Comparison of ENCODE assay signal across 1 cellular context in genomic region chr9:125189361-125190289, GRCh38.
TF ChIP-seq lines count a peak whose summit lies in the region.

TSS of gene PPP6C (minus strand) at chr9:125189803. CDS start at chr9:125189718, 85 bp downstream.

TF ChIP-seq in K562, 482 proteins besides CTCF, POLR2A, EP300 and RAD21 (continued from another document and continues in another):
- TF ChIP-seq ZNF407 (IDR thresholded peaks at IDR 0.05; ENCODE audit: low read depth) (peak; percentile 100), ZBTB1 (CRISPR knock-in tag; IDR thresholded peaks at IDR 0.05; ENCODE audit: borderline replicate concordance, low read depth) (peak; percentile 64; the same call in 1 of the 2 replicates), E2F5 (CRISPR knock-in tag; IDR thresholded peaks at IDR 0.05) (no peak), ARNT (IDR thresholded peaks at IDR 0.05) (peak in 1 of 2 experiments; percentile 65; a peak in 2 of 4 replicates), NR4A1 (CRISPR knock-in tag; IDR thresholded peaks at IDR 0.05) (no peak), NR4A1 (tag; IDR thresholded peaks at IDR 0.05) (no peak), GABPA (tag; conservative IDR thresholded peaks at IDR 0.05; ENCODE audit: low read depth) (peak; percentile 96), RB1 (IDR thresholded peaks at IDR 0.05; ENCODE audit: low read depth) (peak; percentile 97), ATF3 (IDR thresholded peaks at IDR 0.05) (no peak), ATF3 (CRISPR knock-in tag; conservative IDR thresholded peaks at IDR 0.05) (peak; percentile 56; the same call in 1 of the 2 replicates), SETDB1 (IDR thresholded peaks at IDR 0.05; ENCODE audit: low read length) (no peak), STAT5B (CRISPR knock-in tag; IDR thresholded peaks at IDR 0.05) (no peak), ZNF561 (CRISPR knock-in tag; conservative IDR thresholded peaks at IDR 0.05) (no peak), TRIM24 (IDR thresholded peaks at IDR 0.05) (no peak), TAF1 (IDR thresholded peaks at IDR 0.05; ENCODE audit: control insufficient read depth, extremely low read depth, insufficient read depth, low read length, severe bottlenecking) (peak; percentile 65), ZKSCAN3 (CRISPR knock-in tag; IDR thresholded peaks at IDR 0.05) (no peak), PHB2 (IDR thresholded peaks at IDR 0.05; ENCODE audit: low read depth) (no peak), KLF13 (tag; IDR thresholded peaks at IDR 0.05; ENCODE audit: borderline replicate concordance, low read depth) (no peak), ZNF699 (CRISPR knock-in tag; IDR thresholded peaks at IDR 0.05; ENCODE audit: insufficient replicate concordance) (no peak), BRD4 (IDR thresholded peaks at IDR 0.05) (no peak), TGIF2 (CRISPR knock-in tag; IDR thresholded peaks at IDR 0.05) (no peak), CXXC5 (CRISPR knock-in tag; IDR thresholded peaks at IDR 0.05) (peak; percentile 98), PHF21A (IDR thresholded peaks at IDR 0.05; ENCODE audit: borderline replicate concordance, low read depth) (no peak), CBX2 (IDR thresholded peaks at IDR 0.05; ENCODE audit: insufficient read depth, low read length, poor library complexity, severe bottlenecking) (no peak), ZNF77 (CRISPR knock-in tag; IDR thresholded peaks at IDR 0.05) (no peak), E4F1 (CRISPR knock-in tag; IDR thresholded peaks at IDR 0.05; ENCODE audit: borderline replicate concordance) (no peak), SMC3 (conservative IDR thresholded peaks at IDR 0.05; ENCODE audit: insufficient read depth, low read depth, low read length) (peak; percentile 40), TFAM (CRISPR knock-in tag; conservative IDR thresholded peaks at IDR 0.05) (no peak), POLR3G (IDR thresholded peaks at IDR 0.05; ENCODE audit: extremely low read depth, insufficient read length, insufficient replicate concordance) (no peak), ZBTB7A (IDR thresholded peaks at IDR 0.05; ENCODE audit: borderline replicate concordance, control insufficient read depth, low read depth, low read length) (peak; percentile 83), LARP7 (IDR thresholded peaks at IDR 0.05) (no peak), RUNX1 (IDR thresholded peaks at IDR 0.05; ENCODE audit: low read depth) (no peak), NFATC3 (IDR thresholded peaks at IDR 0.05) (no peak), AFF4 (CRISPR knock-in tag; IDR thresholded peaks at IDR 0.05) (no peak), POLR3A (IDR thresholded peaks at IDR 0.05; ENCODE audit: borderline replicate concordance, extremely low read depth, insufficient read depth, insufficient read length) (no peak), E2F1 (CRISPR knock-in tag; IDR thresholded peaks at IDR 0.05) (no peak), PTRF (tag; IDR thresholded peaks at IDR 0.05) (no peak), CREB3L1 (IDR thresholded peaks at IDR 0.05; ENCODE audit: borderline replicate concordance, low read depth) (peak; percentile 94), ZNF449 (CRISPR knock-in tag; IDR thresholded peaks at IDR 0.05) (no peak), PURB (CRISPR knock-in tag; IDR thresholded peaks at IDR 0.05; ENCODE audit: low read depth) (no peak), ZNF668 (CRISPR knock-in tag; IDR thresholded peaks at IDR 0.05) (no peak), NFIX (CRISPR knock-in tag; IDR thresholded peaks at IDR 0.05; ENCODE audit: low read depth) (no peak), SRSF9 (IDR thresholded peaks at IDR 0.05; ENCODE audit: borderline replicate concordance, low read depth, low read length) (no peak), HLTF (IDR thresholded peaks at IDR 0.05) (no peak), FOXA1 (IDR thresholded peaks at IDR 0.05; ENCODE audit: borderline replicate concordance) (no peak)
